ENCODE assay signal across 8 cellular contexts in the genomic region with DNA sequence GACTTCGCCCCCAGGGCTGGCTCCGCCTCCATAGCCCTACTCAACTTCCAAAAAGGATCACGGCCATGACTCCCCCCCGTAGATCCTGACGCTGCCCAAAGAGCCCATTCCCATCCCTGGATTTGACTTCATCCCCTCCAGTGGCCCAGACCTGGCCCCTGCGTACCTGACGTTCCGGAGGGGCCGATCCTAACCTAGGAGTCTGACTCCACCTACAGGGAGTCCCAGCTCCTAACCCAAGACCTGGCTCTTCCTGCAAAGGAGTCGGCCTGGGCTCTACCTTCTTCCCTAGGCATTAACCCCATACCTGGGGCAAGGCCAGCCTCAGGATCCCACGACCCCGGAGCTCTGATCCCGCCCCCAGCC. TPM values are rescaled to one million over a fixed set of nuclear protein-coding genes. Genes with fewer than 3 reads are reported as not detected.
DNase-seq lines count a peak whose midpoint lies in the region; ATAC-seq and TF ChIP-seq lines count a peak whose summit lies in the region.

No MANE protein-coding gene starts in this region.

- H3K36me3 ChIP-seq in testis (ENCODE audit: low read depth, missing control alignments) = no peaks in the 10 kb centered on the region

- CTCF ChIA-PET in activated CD4-positive, alpha-beta T cell treated with anti-CD3 and anti-CD28 coated beads, Interleukin-2, amount 10 ng/mL, durations not matched to agents 7 days and 5 days (lab: Charles Lee) = interaction anchor here (1.1 kb wide), 1 partner anchor 9 kb away, joined by 4 read pairs; no protein-coding TSS in a partner anchor

- H3K9me3 Mint-ChIP-seq in activated CD4-positive, alpha-beta T cell treated with anti-CD3 and anti-CD28 coated beads, Interleukin-2, amount 10 ng/mL, durations not matched to agents 7 days and 5 days = no peaks in the 10 kb centered on the region
- H3K9me3 Mint-ChIP-seq in activated T-helper 1 cell treated with anti-CD3 and anti-CD28 coated beads, Interleukin-12 subunit alpha, Interleukin-12 subunit beta, Interleukin-2, Interleukin-4 antibody, amounts not matched to agents 30 ng/mL and 10 ng/mL and 1 ng/mL, durations not matched to agents 14 hours and 24 hours and 36 hours = no peaks in the 10 kb centered on the region

- H3K4me1 Mint-ChIP-seq in activated CD4-positive, alpha-beta T cell treated with anti-CD3 and anti-CD28 coated beads, Interleukin-2, amount 10 ng/mL, durations not matched to agents 7 days and 5 days = peaks cover 27% of the 10 kb centered on the region
- peaks cover 15% of the 10 kb centered on the region for H3K4me1 Mint-ChIP-seq in activated T-helper 1 cell treated with anti-CD3 and anti-CD28 coated beads, Interleukin-12 subunit alpha, Interleukin-12 subunit beta, Interleukin-2, Interleukin-4 antibody, amounts not matched to agents 30 ng/mL and 10 ng/mL and 1 ng/mL, durations not matched to agents 14 hours and 24 hours and 36 hours (ENCODE audit: low read depth)

- intact Hi-C loops in activated T-helper 1 cell treated with anti-CD3 and anti-CD28 coated beads, Interleukin-12 subunit alpha, Interleukin-12 subunit beta, Interleukin-2, Interleukin-4 antibody, amounts not matched to agents 30 ng/mL and 10 ng/mL and 1 ng/mL, durations not matched to agents 14 hours and 24 hours and 36 hours (cut with micrococcal nuclease) = loop anchor here (1.0 to 2.0 kb wide), 8 partner anchors 15 to 309 kb away; a partner anchor contains a TSS
- intact Hi-C loops in left colon (cut with DNase I, micrococcal nuclease) (no loop called here), testis (cut with DNase I; ENCODE audit: low total_unique reads) (no loop called here), posterior vena cava (cut with DNase I) (no loop called here)

- H3K4me3 ChIP-seq in testis = peak overlapping the region; percentile 46 to 55

- TF ChIP-seq POLR2A in testis (IDR thresholded peaks at IDR 0.05) (no peak), erythroblast (IDR thresholded peaks at IDR 0.05; ENCODE audit: low read length) (no peak)

- no peaks in the 10 kb centered on the region for H3K27me3 ChIP-seq in testis

- H3K27me3 Mint-ChIP-seq in activated CD4-positive, alpha-beta T cell treated with anti-CD3 and anti-CD28 coated beads, Interleukin-2, amount 10 ng/mL, durations not matched to agents 7 days and 5 days = peaks cover 6% of the 10 kb centered on the region
- H3K27me3 Mint-ChIP-seq in activated T-helper 1 cell treated with anti-CD3 and anti-CD28 coated beads, Interleukin-12 subunit alpha, Interleukin-12 subunit beta, Interleukin-2, Interleukin-4 antibody, amounts not matched to agents 30 ng/mL and 10 ng/mL and 1 ng/mL, durations not matched to agents 14 hours and 24 hours and 36 hours (ENCODE audit: insufficient read depth) = peaks cover 9% of the 10 kb centered on the region

- H3K4me1 ChIP-seq in testis = peaks cover 4% of the 10 kb centered on the region

- H3K9me3 ChIP-seq in testis = no peaks in the 10 kb centered on the region

- peak; percentile 39 for ATAC-seq in left colon

- 7 to 15% methylated on average over 10 to 13 of the region's 13 CpGs for WGBS in testis, 2 donors

- DNase-seq in activated CD4-positive, alpha-beta T cell treated with anti-CD3 and anti-CD28 coated beads, Interleukin-2, amount 10 ng/mL, durations not matched to agents 7 days and 5 days = no peak
- DNase-seq in activated CD4-positive, alpha-beta T cell treated with anti-CD3 and anti-CD28 coated beads for 4 hours = no peak
- DNase-seq in activated T-helper 1 cell treated with anti-CD3 and anti-CD28 coated beads, Interleukin-12 subunit alpha, Interleukin-12 subunit beta, Interleukin-2, Interleukin-4 antibody, amounts not matched to agents 30 ng/mL and 10 ng/mL and 1 ng/mL, durations not matched to agents 14 hours and 24 hours and 36 hours (ENCODE audit: low spot score) = no peak
- DNase-seq in left colon (no peak), testis (no peak), RPMI8226 (no peak), posterior vena cava (ENCODE audit: low spot score) (no peak), erythroblast (lab: John Stamatoyannopoulos, UW) (no peak)

- no peak for TF ChIP-seq CTCF in testis (IDR thresholded peaks at IDR 0.05)

- H3K27ac Mint-ChIP-seq in activated CD4-positive, alpha-beta T cell treated with anti-CD3 and anti-CD28 coated beads, Interleukin-2, amount 10 ng/mL, durations not matched to agents 7 days and 5 days = peak overlapping the region; percentile 95
- peak overlapping the region; percentile 90 for H3K27ac Mint-ChIP-seq in activated T-helper 1 cell treated with anti-CD3 and anti-CD28 coated beads, Interleukin-12 subunit alpha, Interleukin-12 subunit beta, Interleukin-2, Interleukin-4 antibody, amounts not matched to agents 30 ng/mL and 10 ng/mL and 1 ng/mL, durations not matched to agents 14 hours and 24 hours and 36 hours

- peaks cover 5% of the 10 kb centered on the region for H3K36me3 Mint-ChIP-seq in activated CD4-positive, alpha-beta T cell treated with anti-CD3 and anti-CD28 coated beads, Interleukin-2, amount 10 ng/mL, durations not matched to agents 7 days and 5 days (ENCODE audit: low read depth)
- peaks cover 5% of the 10 kb centered on the region for H3K36me3 Mint-ChIP-seq in activated T-helper 1 cell treated with anti-CD3 and anti-CD28 coated beads, Interleukin-12 subunit alpha, Interleukin-12 subunit beta, Interleukin-2, Interleukin-4 antibody, amounts not matched to agents 30 ng/mL and 10 ng/mL and 1 ng/mL, durations not matched to agents 14 hours and 24 hours and 36 hours (ENCODE audit: low read depth)

- H3K27ac ChIP-seq in testis = no peak overlapping the region

- POLR2A ChIA-PET in activated CD4-positive, alpha-beta T cell treated with anti-CD3 and anti-CD28 coated beads, Interleukin-2, amount 10 ng/mL, durations not matched to agents 7 days and 5 days (lab: Charles Lee) = interaction anchor here (0.9 kb wide), 1 partner anchor 15 kb away, joined by 6 read pairs; no protein-coding TSS in a partner anchor

- peak overlapping the region; percentile 83 for H3K4me3 Mint-ChIP-seq in activated CD4-positive, alpha-beta T cell treated with anti-CD3 and anti-CD28 coated beads, Interleukin-2, amount 10 ng/mL, durations not matched to agents 7 days and 5 days
- peak overlapping the region; percentile 84 for H3K4me3 Mint-ChIP-seq in activated T-helper 1 cell treated with anti-CD3 and anti-CD28 coated beads, Interleukin-12 subunit alpha, Interleukin-12 subunit beta, Interleukin-2, Interleukin-4 antibody, amounts not matched to agents 30 ng/mL and 10 ng/mL and 1 ng/mL, durations not matched to agents 14 hours and 24 hours and 36 hours

RNA-seq across cellular contexts. Expression of a gene that starts 10.8 kb away (rescaled TPM):
- total RNA-seq in activated CD4-positive, alpha-beta T cell treated with anti-CD3 and anti-CD28 coated beads, Interleukin-2, amount 10 ng/mL, durations not matched to agents 7 days and 5 days = 10 to 100 TPM; 10.4 to 11.9 TPM
- 12.9 and 15.0 TPM in 2 replicates for total RNA-seq in activated T-helper 1 cell treated with anti-CD3 and anti-CD28 coated beads, Interleukin-12 subunit alpha, Interleukin-12 subunit beta, Interleukin-2, Interleukin-4 antibody, amounts not matched to agents 30 ng/mL and 10 ng/mL and 1 ng/mL, durations not matched to agents 14 hours and 24 hours and 36 hours
- total RNA-seq in left colon (100 to 1,000 TPM; 222 to 249 TPM), testis (1 to 10 TPM; 5.3 to 6.4 TPM), posterior vena cava (1 to 10 TPM; 2.1 to 2.7 TPM)
- polyA plus RNA-seq in testis (ENCODE audit: insufficient read depth, low read depth, low replicate concordance) = 6.2 TPM

RNA-seq across cellular contexts. Expression of a gene that starts 15.5 kb away (rescaled TPM):
- 10 to 100 TPM; 21.2 to 28.1 TPM for total RNA-seq in activated CD4-positive, alpha-beta T cell treated with anti-CD3 and anti-CD28 coated beads, Interleukin-2, amount 10 ng/mL, durations not matched to agents 7 days and 5 days
- 15.7 and 19.3 TPM in 2 replicates for total RNA-seq in activated T-helper 1 cell treated with anti-CD3 and anti-CD28 coated beads, Interleukin-12 subunit alpha, Interleukin-12 subunit beta, Interleukin-2, Interleukin-4 antibody, amounts not matched to agents 30 ng/mL and 10 ng/mL and 1 ng/mL, durations not matched to agents 14 hours and 24 hours and 36 hours
- total RNA-seq in left colon (10 to 100 TPM; 77.3 to 84.6 TPM), testis (10 to 100 TPM in 1 of 2 donors, 1 to 10 TPM in 1; 9.1 to 13.3 TPM), posterior vena cava (10 to 100 TPM; 11.2 to 12.1 TPM)
- polyA plus RNA-seq in testis (ENCODE audit: insufficient read depth, low read depth, low replicate concordance) = 14.3 TPM

RNA-seq across cellular contexts. Expression of a gene that starts 23.5 kb away (rescaled TPM):
- 10 to 100 TPM; 12.7 to 17.2 TPM for total RNA-seq in activated CD4-positive, alpha-beta T cell treated with anti-CD3 and anti-CD28 coated beads, Interleukin-2, amount 10 ng/mL, durations not matched to agents 7 days and 5 days
- 39.1 and 46.5 TPM in 2 replicates for total RNA-seq in activated T-helper 1 cell treated with anti-CD3 and anti-CD28 coated beads, Interleukin-12 subunit alpha, Interleukin-12 subunit beta, Interleukin-2, Interleukin-4 antibody, amounts not matched to agents 30 ng/mL and 10 ng/mL and 1 ng/mL, durations not matched to agents 14 hours and 24 hours and 36 hours
- total RNA-seq in left colon (1 to 10 TPM in 1 of 2 donors, under 1 TPM in 1; 0.95 to 1.1 TPM), testis (10 to 100 TPM; 24.1 to 24.9 TPM), posterior vena cava (not detected)
- 18.2 TPM for polyA plus RNA-seq in testis (ENCODE audit: insufficient read depth, low read depth, low replicate concordance)

RNA-seq across cellular contexts. Expression of a gene that starts 25.7 kb away (rescaled TPM):
- 10 to 100 TPM; 45.4 to 48.7 TPM for total RNA-seq in activated CD4-positive, alpha-beta T cell treated with anti-CD3 and anti-CD28 coated beads, Interleukin-2, amount 10 ng/mL, durations not matched to agents 7 days and 5 days
- 11.0 and 13.2 TPM in 2 replicates for total RNA-seq in activated T-helper 1 cell treated with anti-CD3 and anti-CD28 coated beads, Interleukin-12 subunit alpha, Interleukin-12 subunit beta, Interleukin-2, Interleukin-4 antibody, amounts not matched to agents 30 ng/mL and 10 ng/mL and 1 ng/mL, durations not matched to agents 14 hours and 24 hours and 36 hours
- 1 to 10 TPM in 1 of 2 donors, under 1 TPM in 1; 0.85 to 2.1 TPM for total RNA-seq in left colon
- 1 to 10 TPM in 1 of 2 donors, under 1 TPM in 1; 0.47 to 1.1 TPM for total RNA-seq in testis
- 0.83 TPM for polyA plus RNA-seq in testis (ENCODE audit: insufficient read depth, low read depth, low replicate concordance)
- total RNA-seq in posterior vena cava = under 1 TPM in 1 of 2 donors, not detected in 1; 0.38 TPM

RNA-seq across cellular contexts. Expression of a gene that starts 48.8 kb away (rescaled TPM):
- not detected for total RNA-seq in activated CD4-positive, alpha-beta T cell treated with anti-CD3 and anti-CD28 coated beads, Interleukin-2, amount 10 ng/mL, durations not matched to agents 7 days and 5 days
- not detected in 2 replicates for total RNA-seq in activated T-helper 1 cell treated with anti-CD3 and anti-CD28 coated beads, Interleukin-12 subunit alpha, Interleukin-12 subunit beta, Interleukin-2, Interleukin-4 antibody, amounts not matched to agents 30 ng/mL and 10 ng/mL and 1 ng/mL, durations not matched to agents 14 hours and 24 hours and 36 hours
- total RNA-seq in left colon (10 to 100 TPM; 23.6 to 25.0 TPM), testis (1 to 10 TPM in 1 of 2 donors, under 1 TPM in 1; 0.16 to 1.8 TPM), posterior vena cava (not detected)
- polyA plus RNA-seq in testis (ENCODE audit: insufficient read depth, low read depth, low replicate concordance) = 0.79 TPM

Comparison
In these comparisons a context has a peak if more than half of its experiments do, and no peak if none do; other contexts are left out.
1. RNA of a gene that starts 10.8 kb away (total RNA-seq): 222 to 249 TPM in left colon; 12.9 to 15.0 TPM in activated T-helper 1 cell treated with anti-CD3 and anti-CD28 coated beads, Interleukin-12 subunit alpha, Interleukin-12 subunit beta, Interleukin-2, Interleukin-4 antibody, amounts not matched to agents 30 ng/mL and 10 ng/mL and 1 ng/mL, durations not matched to agents 14 hours and 24 hours and 36 hours, 10.4 to 11.9 TPM in activated CD4-positive, alpha-beta T cell treated with anti-CD3 and anti-CD28 coated beads, Interleukin-2, amount 10 ng/mL, durations not matched to agents 7 days and 5 days, 5.3 to 6.4 TPM in testis and 2.1 to 2.7 TPM in posterior vena cava; every median in the first group is over 10 times any median in the second.
2. RNA of a gene that starts 23.5 kb away (total RNA-seq): 39.1 to 46.5 TPM in activated T-helper 1 cell treated with anti-CD3 and anti-CD28 coated beads, Interleukin-12 subunit alpha, Interleukin-12 subunit beta, Interleukin-2, Interleukin-4 antibody, amounts not matched to agents 30 ng/mL and 10 ng/mL and 1 ng/mL, durations not matched to agents 14 hours and 24 hours and 36 hours, 24.1 to 24.9 TPM in testis and 12.7 to 17.2 TPM in activated CD4-positive, alpha-beta T cell treated with anti-CD3 and anti-CD28 coated beads, Interleukin-2, amount 10 ng/mL, durations not matched to agents 7 days and 5 days; 0.95 to 1.1 TPM in left colon and not detected in posterior vena cava; every median in the first group is over 4 times any median in the second.